Comparison of ENCODE assay signal across 7 cellular contexts in genomic region chr21:5101749-5102148, GRCh38.
DNase-seq lines count a peak whose midpoint lies in the region; ATAC-seq and TF ChIP-seq lines count a peak whose summit lies in the region.
"Not testable (repeated sequence)": the region's sequence is repeated elsewhere in the genome, so short reads cannot be mapped to it uniquely, and the experiment has no call there.

No MANE protein-coding gene starts in this region.

- 67% methylated on average over 7 of the region's 14 CpGs; no CpG with 5 or more reads in 1 of the 2 experiments for WGBS in endodermal cell (ENCODE audit: insufficient coverage in 1 of 2, insufficient read length in 1 of 2), 2 experiments

- H3K27ac Mint-ChIP-seq in T-helper 17 cell: peak overlapping the region; percentile 98
- not testable (repeated sequence) for H3K27ac Mint-ChIP-seq in endodermal cell

- H3K4me3 ChIP-seq in endodermal cell (ENCODE audit: low read length); mucosa of descending colon: not testable (repeated sequence)

- TF ChIP-seq CTCF in endodermal cell (conservative IDR thresholded peaks at IDR 0.05); mucosa of descending colon (IDR thresholded peaks at IDR 0.05): not testable (repeated sequence)

- not testable (repeated sequence) for H3K27ac ChIP-seq in endodermal cell (ENCODE audit: low read depth, low read length)

- H3K27me3 ChIP-seq in endodermal cell (ENCODE audit: control insufficient read depth, insufficient read depth, low read length, poor library complexity, severe bottlenecking): not testable (repeated sequence)

- not testable (repeated sequence) for H3K9me3 Mint-ChIP-seq in endodermal cell

- ATAC-seq in GM18909 (IDR thresholded peaks at IDR 0.05; ENCODE audit: poor library complexity, unreplicated experiment): peak; percentile 60
- ATAC-seq in HG03139 (IDR thresholded peaks at IDR 0.05; ENCODE audit: unreplicated experiment): peak; percentile 50
- peak; percentile 87 for ATAC-seq in T-helper 17 cell
- ATAC-seq in mucosa of descending colon: peak; percentile 74

- not testable (repeated sequence) for H3K27me3 Mint-ChIP-seq in T-helper 17 cell; endodermal cell (ENCODE audit: insufficient read depth)

- intact Hi-C loops in mucosa of descending colon (cut with DNase I, micrococcal nuclease): not testable (repeated sequence)

- not testable (repeated sequence) for H3K4me1 Mint-ChIP-seq in T-helper 17 cell, endodermal cell

- H3K4me1 ChIP-seq in endodermal cell (ENCODE audit: control insufficient read depth, insufficient read depth, low read length); mucosa of descending colon (ENCODE audit: low read depth): not testable (repeated sequence)

- H3K4me3 Mint-ChIP-seq in T-helper 17 cell: peak overlapping the region; percentile 85
- H3K4me3 Mint-ChIP-seq in endodermal cell: not testable (repeated sequence)

- DNase-seq in T-helper 17 cell: peak; percentile 57 to 75 (median 64)
- peak; percentile 75 to 80 for DNase-seq in activated T-cell treated with anti-CD3 and anti-CD28 coated beads, Interleukin-2, amount 50 U/mL, for 48 hours
- DNase-seq in endodermal cell: peak; percentile 34
- DNase-seq in mucosa of descending colon: peak; percentile 43 to 81 (median 54)
- DNase-seq in stimulated activated CD4-positive, alpha-beta T cell treated with anti-CD3 and anti-CD28 coated beads, TNF-alpha, amount 100 ng/mL, for 24 hours (ENCODE audit: low read depth in 3 of 3): peak; percentile 48 to 74 (median 68)

- H3K36me3 ChIP-seq in endodermal cell (ENCODE audit: control insufficient read depth, insufficient read depth, low read length); mucosa of descending colon (ENCODE audit: low read depth): not testable (repeated sequence)

- not testable (repeated sequence) for H3K36me3 Mint-ChIP-seq in T-helper 17 cell (ENCODE audit: low read depth); endodermal cell (ENCODE audit: low read depth)

- H3K9me3 ChIP-seq in T-helper 17 cell (ENCODE audit: control insufficient read depth, low read length, poor library complexity, severe bottlenecking); endodermal cell (ENCODE audit: control insufficient read depth, low read length); mucosa of descending colon: not testable (repeated sequence)

- not testable (repeated sequence) for H3K9ac ChIP-seq in endodermal cell (ENCODE audit: extremely low read depth, low read length, poor library complexity, severe bottlenecking)
